11 cellular contexts compared by ENCODE assay signal in the genomic region with DNA sequence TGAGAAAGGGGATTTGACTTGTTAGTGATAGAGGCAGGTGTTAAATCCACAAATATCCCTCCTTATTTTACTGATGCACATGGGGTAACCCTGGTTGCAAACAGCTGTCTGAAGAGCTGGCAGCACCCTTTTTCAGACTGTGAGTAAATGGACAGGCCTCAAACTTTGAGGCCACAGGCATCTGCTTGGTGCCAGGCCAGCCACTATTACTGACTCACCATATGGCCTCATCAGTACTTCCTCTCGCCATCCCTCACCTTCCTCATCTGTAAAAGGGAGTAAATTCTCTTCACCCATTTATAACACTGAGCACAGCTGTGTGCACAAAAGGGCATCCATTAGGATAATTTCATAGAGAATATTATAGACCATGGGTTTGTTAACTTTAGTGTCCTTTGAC. TPM values are rescaled to one million over a fixed set of nuclear protein-coding genes. Genes with fewer than 3 reads are reported as not detected.
A peak's percentile ranks its signal among the peaks of the same experiment; 100 is the strongest.
DNase-seq lines count a peak whose midpoint lies in the region; ATAC-seq and TF ChIP-seq lines count a peak whose summit lies in the region.
"Had no signal": no experiment of that assay in that cellular context is flagged by ENCODE, and none has a peak within 500 bp of the region (broad histone marks: within the 10 kb centered on the region; RNA-seq: fewer than 3 reads in every experiment).

No MANE protein-coding gene starts in this region.

- no peaks in the 10 kb centered on the region for H3K27me3 ChIP-seq in CD4-positive, alpha-beta T cell (ENCODE audit: control insufficient read depth, insufficient read depth, low read length)
- no peaks in the 10 kb centered on the region for H3K27me3 ChIP-seq in H7 (ENCODE audit: control insufficient read depth, insufficient read depth, low read length)
- H3K27me3 ChIP-seq: suprapubic skin had no signal

- peak overlapping the region; percentile 80 for H3K27ac Mint-ChIP-seq in CD4-positive, alpha-beta T cell
- H3K27ac Mint-ChIP-seq in natural killer cell, result peak overlapping the region; percentile 56 to 97

- H3K36me3 ChIP-seq in H7 (replicated peaks; ENCODE audit: control insufficient read depth, insufficient read depth, low read length), result no peaks in the 10 kb centered on the region
- H3K36me3 ChIP-seq: suprapubic skin had no signal

- H3K4me1 Mint-ChIP-seq in CD4-positive, alpha-beta T cell (ENCODE audit: low read depth), result peaks cover 67% of the 10 kb centered on the region
- peaks cover 60% of the 10 kb centered on the region in 2 donors for H3K4me1 Mint-ChIP-seq in natural killer cell

- no peak for DNase-seq in CD4-positive, alpha-beta T cell
- DNase-seq in NB4 (ENCODE audit: low read depth), result peak; percentile 84
- DNase-seq in astrocyte of the spinal cord (ENCODE audit: low read depth, low spot score), result peak; percentile 84
- DNase-seq in natural killer cell, result no peak
- DNase-seq in H7, result no peak
- DNase-seq in stimulated activated CD4-positive, alpha-beta T cell treated with anti-CD3 and anti-CD28 coated beads, Interleukin-4, amount 100 ng/mL, for 4 hours, result no peak
- DNase-seq: central memory CD4-positive, alpha-beta T cell; T-cell had no signal

- TF ChIP-seq POLR2A in NB4 (IDR thresholded peaks at IDR 0.05; ENCODE audit: extremely low read depth, insufficient read length), result no peak

- no peaks in the 10 kb centered on the region for H3K9me3 ChIP-seq in CD4-positive, alpha-beta T cell (ENCODE audit: control insufficient read depth, low read length)
- H3K9me3 ChIP-seq: suprapubic skin had no signal

- in situ Hi-C loops in astrocyte of the spinal cord (cut with HindIII; ENCODE audit: low sequenced_read_pairs), result no loop called here

- no peak overlapping the region for H3K4me3 Mint-ChIP-seq in CD4-positive, alpha-beta T cell
- no peak overlapping the region for H3K4me3 Mint-ChIP-seq in natural killer cell

- POLR2A ChIA-PET in CD4-positive, alpha-beta T cell (lab: Charles Lee), result interaction anchor here (1.1 to 1.4 kb wide), 4 partner anchors 11 to 24 kb away, joined by 3 to 5 read pairs (median 3); no protein-coding TSS in a partner anchor

- TF ChIP-seq CTCF in CD4-positive, alpha-beta T cell (IDR thresholded peaks at IDR 0.05), result no peak
- no peak for TF ChIP-seq CTCF in NB4 (IDR thresholded peaks at IDR 0.05; ENCODE audit: low read depth, low read length)
- TF ChIP-seq CTCF in astrocyte of the spinal cord (IDR thresholded peaks at IDR 0.05; ENCODE audit: low read depth, low read length), result no peak
- no peak for TF ChIP-seq CTCF in natural killer cell (IDR thresholded peaks at IDR 0.05)

- intact Hi-C loops in CD4-positive, alpha-beta T cell (cut with DNase I, micrococcal nuclease), result no loop called here
- intact Hi-C loops in natural killer cell (cut with micrococcal nuclease), result loop anchor here (10.0 kb wide), 1 partner anchor 308 kb away; no protein-coding TSS in a partner anchor

- CTCF ChIA-PET in CD4-positive, alpha-beta T cell (lab: Charles Lee), result interaction anchor here (0.8 to 2.5 kb wide), 5 partner anchors 14 to 72 kb away, joined by 3 to 12 read pairs (median 4); no protein-coding TSS in a partner anchor

- H3K36me3 Mint-ChIP-seq in CD4-positive, alpha-beta T cell (ENCODE audit: low read depth), result peaks cover 4% of the 10 kb centered on the region
- no peaks in the 10 kb centered on the region for H3K36me3 Mint-ChIP-seq in natural killer cell
- H3K36me3 Mint-ChIP-seq: T-cell had no signal

- H3K27me3 Mint-ChIP-seq in CD4-positive, alpha-beta T cell, result no peaks in the 10 kb centered on the region
- no peaks in the 10 kb centered on the region for H3K27me3 Mint-ChIP-seq in natural killer cell (ENCODE audit: low read depth in 2 of 2)
- H3K27me3 Mint-ChIP-seq: T-cell had no signal

- H3K4me3 ChIP-seq in NB4 (ENCODE audit: low read depth, low read length) (no peak overlapping the region), astrocyte of the spinal cord (ENCODE audit: low read depth, low read length) (no peak overlapping the region), H7 (ENCODE audit: insufficient read depth, low read depth, low read length) (no peak overlapping the region)
- H3K4me3 ChIP-seq: suprapubic skin had no signal

- H3K9me3 Mint-ChIP-seq in CD4-positive, alpha-beta T cell, result no peaks in the 10 kb centered on the region
- no peaks in the 10 kb centered on the region for H3K9me3 Mint-ChIP-seq in natural killer cell
- H3K9me3 Mint-ChIP-seq: T-cell had no signal

- no peak for ATAC-seq in CD4-positive, alpha-beta T cell (ENCODE audit: poor library complexity)
- ATAC-seq in natural killer cell (peak in 2 of 3 donors; percentile 11 to 19), GM18870 (IDR thresholded peaks at IDR 0.05; ENCODE audit: unreplicated experiment) (no peak), GM19463 (IDR thresholded peaks at IDR 0.05; ENCODE audit: unreplicated experiment) (no peak)

- no peak overlapping the region for H3K27ac ChIP-seq in CD4-positive, alpha-beta T cell (ENCODE audit: low read depth, low read length)

RNA-seq across cellular contexts. Expression of a gene that starts 11.9 kb away (rescaled TPM):
- 100 to 1,000 TPM; 110 to 115 TPM for total RNA-seq in CD4-positive, alpha-beta T cell
- total RNA-seq in natural killer cell, result 100 to 1,000 TPM; 140 to 180 (median 153) TPM
- 27.3 and 38.6 TPM in 2 replicates for total RNA-seq in H7 (2014; rRNA removed; shearing (Covaris generic))

Comparison
In these comparisons a context has a peak if more than half of its experiments do, and no peak if none do; other contexts are left out.
1. ATAC-seq: peak in natural killer cell (2 of 3); none in CD4-positive, alpha-beta T cell (single experiment), GM18870 (single experiment) and GM19463 (single experiment).
2. DNase-seq: peak in NB4 (single experiment) and astrocyte of the spinal cord (single experiment); none in CD4-positive, alpha-beta T cell (0 of 10), natural killer cell (single experiment), H7 (single experiment) and stimulated activated CD4-positive, alpha-beta T cell treated with anti-CD3 and anti-CD28 coated beads, Interleukin-4, amount 100 ng/mL, for 4 hours (0 of 2).